8 cellular contexts compared by ENCODE assay signal in the genomic region with DNA sequence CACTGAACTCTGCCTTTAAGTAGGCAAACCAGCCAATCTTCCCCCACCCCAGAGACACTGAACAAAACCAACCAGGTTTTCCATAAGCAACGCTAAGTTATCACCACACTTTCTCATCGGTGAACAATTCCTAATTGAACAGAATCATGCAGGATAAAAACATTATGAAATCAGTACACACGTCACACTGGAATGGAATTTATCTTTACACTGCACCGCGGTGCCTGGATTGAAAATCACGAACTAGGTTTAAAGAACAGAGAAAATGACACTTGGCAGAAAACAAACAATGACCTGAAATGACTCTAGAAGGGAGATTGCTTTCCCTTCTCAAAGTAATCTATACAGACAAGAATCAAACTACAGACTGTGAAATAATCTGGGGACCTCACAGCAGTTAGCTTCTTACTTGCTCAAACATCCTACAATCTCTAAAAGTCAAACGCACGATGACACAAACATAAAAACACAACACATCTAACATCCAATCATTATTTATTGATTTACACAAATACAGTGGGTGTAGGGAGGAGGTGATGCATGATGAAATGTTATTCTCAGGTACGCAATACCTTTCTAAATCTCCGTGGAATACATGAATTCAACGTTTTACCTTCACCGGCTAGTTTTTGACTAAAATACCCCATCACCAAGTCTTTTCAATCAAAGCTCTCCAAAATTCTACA. TPM values are rescaled to one million over a fixed set of nuclear protein-coding genes. Genes with fewer than 3 reads are reported as not detected.
A peak's percentile ranks its signal among the peaks of the same experiment; 100 is the strongest.
DNase-seq lines count a peak whose midpoint lies in the region; ATAC-seq and TF ChIP-seq lines count a peak whose summit lies in the region.

No MANE protein-coding gene starts in this region.

- H3K27me3 ChIP-seq in BLaER1: no peaks in the 10 kb centered on the region
- peaks cover 4% of the 10 kb centered on the region for H3K27me3 ChIP-seq in Loucy (ENCODE audit: insufficient read depth, low read length, poor library complexity, severe bottlenecking)
- no peaks in the 10 kb centered on the region for H3K27me3 ChIP-seq in muscle layer of colon (ENCODE audit: control insufficient read depth in 1 of 2, insufficient read depth in 2 of 2, low read length in 2 of 2)

- H3K9ac ChIP-seq in BLaER1 (peak overlapping the region; percentile 94), Loucy (ENCODE audit: low read depth, low read length, poor library complexity, severe bottlenecking) (peak overlapping the region; percentile 74), muscle layer of colon (ENCODE audit: low read length) (peak overlapping the region; percentile 51)

- ATAC-seq in GM21723 (IDR thresholded peaks at IDR 0.05; ENCODE audit: unreplicated experiment) (no peak), GM19455 (IDR thresholded peaks at IDR 0.05; ENCODE audit: unreplicated experiment) (no peak)

- no peak overlapping the region for H2AFZ ChIP-seq in Loucy (ENCODE audit: low read length)

- H3K9me3 ChIP-seq in BLaER1 (no peaks in the 10 kb centered on the region), Loucy (ENCODE audit: insufficient read depth, low read depth, low read length) (no peaks in the 10 kb centered on the region), muscle layer of colon (ENCODE audit: low read length) (no peaks in the 10 kb centered on the region)

- H3K4me1 ChIP-seq in BLaER1: peaks cover 35% of the 10 kb centered on the region
- peaks cover 30% of the 10 kb centered on the region for H3K4me1 ChIP-seq in Loucy (ENCODE audit: insufficient read depth, low read length, poor library complexity, severe bottlenecking)
- H3K4me1 ChIP-seq in muscle layer of colon (ENCODE audit: insufficient read depth, low read length): peaks cover 18% of the 10 kb centered on the region

- DNase-seq in mesenteric fat pad (ENCODE audit: low spot score) (no peak), COLO668 (lab: John Stamatoyannopoulos, UW; ENCODE audit: unreplicated experiment) (no peak)

- no peaks in the 10 kb centered on the region for H3K9me2 ChIP-seq in Loucy (replicated peaks; ENCODE audit: low read depth, low read length)

- no peaks in the 10 kb centered on the region for H3F3A ChIP-seq in Loucy (ENCODE audit: low read depth)

- H3K4me2 ChIP-seq in BLaER1 (peak overlapping the region; percentile 93), Loucy (ENCODE audit: low read depth, low read length, poor library complexity, severe bottlenecking) (peak overlapping the region; percentile 75)

- H3K4me3 ChIP-seq in BLaER1 (peak overlapping the region; percentile 94), Loucy (ENCODE audit: low read length, poor library complexity, severe bottlenecking) (peak overlapping the region; percentile 91), muscle layer of colon (ENCODE audit: low read depth in 1 of 2, low read length in 2 of 2) (peak overlapping the region in 1 of 2 donors; percentile 89)

- H3K79me2 ChIP-seq in Loucy (ENCODE audit: insufficient read depth, low read length): peaks cover 59% of the 10 kb centered on the region

- H3K36me3 ChIP-seq in BLaER1 (peaks cover 29% of the 10 kb centered on the region), Loucy (ENCODE audit: insufficient read depth, low read length) (no peaks in the 10 kb centered on the region), muscle layer of colon (ENCODE audit: insufficient read depth, low read length) (no peaks in the 10 kb centered on the region)

- H3K27ac ChIP-seq in BLaER1: peak overlapping the region; percentile 93; the same call in 1 of the 2 replicates
- peak overlapping the region; percentile 75 for H3K27ac ChIP-seq in cingulate gyrus (ENCODE audit: low read depth, low read length)
- H3K27ac ChIP-seq in muscle layer of colon (ENCODE audit: low read depth, low read length): peak overlapping the region; percentile 97

- H4K20me1 ChIP-seq in BLaER1 (peaks cover 63% of the 10 kb centered on the region), Loucy (ENCODE audit: insufficient read depth, low read length, poor library complexity, severe bottlenecking) (peaks cover 39% of the 10 kb centered on the region)

- TF ChIP-seq CTCF in Loucy (conservative IDR thresholded peaks at IDR 0.05; ENCODE audit: low read length): no peak

RNA-seq across cellular contexts. Expression of a gene that starts 1.9 kb away (rescaled TPM):
- 71.7 TPM for total RNA-seq in mesenteric fat pad
